Comparison of ENCODE assay signal across 17 cellular contexts in genomic region chr12:127680516-127680915, GRCh38.
DNase-seq lines count a peak whose midpoint lies in the region; ATAC-seq, FAIRE-seq and TF ChIP-seq lines count a peak whose summit lies in the region.
"Had no signal": no experiment of that assay in that cellular context is flagged by ENCODE, and none has a peak within 500 bp of the region (broad histone marks: within the 10 kb centered on the region; RNA-seq: fewer than 3 reads in every experiment).

No MANE protein-coding gene starts in this region.

- H3K27me3 ChIP-seq in HepG2 (ENCODE audit: control insufficient read depth in 1 of 2, insufficient read depth in 2 of 2, low read length in 2 of 2) = peaks cover 0 to 2% of the 10 kb centered on the region in 2 experiments; a peak in 1 of 5 replicates
- no peaks in the 10 kb centered on the region for H3K27me3 ChIP-seq in right lobe of liver
- no peaks in the 10 kb centered on the region for H3K27me3 ChIP-seq in RWPE2 (ENCODE audit: insufficient read depth, poor library complexity, severe bottlenecking)
- no peaks in the 10 kb centered on the region for H3K27me3 ChIP-seq in CD4-positive, alpha-beta memory T cell (ENCODE audit: insufficient read depth, low read length)
- H3K27me3 ChIP-seq: SJCRH30 had no signal

- no peak overlapping the region for H3K4me3 ChIP-seq in HepG2 (replicated peaks in 1 of 3; ENCODE audit: insufficient read depth in 1 of 3, low read depth in 2 of 3, low read length in 3 of 3)
- no peak overlapping the region for H3K4me3 ChIP-seq in right lobe of liver
- no peak overlapping the region for H3K4me3 ChIP-seq in RWPE2 (ENCODE audit: severe bottlenecking)
- no peak overlapping the region for H3K4me3 ChIP-seq in fibroblast of pulmonary artery (replicated peaks; ENCODE audit: low read depth, low read length)
- H3K4me3 ChIP-seq in CD4-positive, alpha-beta memory T cell (ENCODE audit: low read length in 2 of 2) = no peak overlapping the region
- H3K4me3 ChIP-seq: GM12878, SJCRH30 had no signal

- in situ Hi-C loops in HepG2 (cut with HindIII; ENCODE audit: extremely low pct_ligation_motif_present, low pct_unique_long_range_greater_than_20kb) = loop anchor here (25.0 kb wide), 1 partner anchor 568 kb away; no protein-coding TSS in a partner anchor

- intact Hi-C loops in HepG2 (cut with micrococcal nuclease; ENCODE audit: unreplicated experiment) = no loop called here
- intact Hi-C loops in right lobe of liver (cut with DNase I) = no loop called here
- intact Hi-C loops in CD4-positive, alpha-beta memory T cell (cut with micrococcal nuclease) = no loop called here

- POLR2A ChIA-PET in HepG2 (lab: Yijun Ruan, JAX) = no interaction called here
- POLR2A ChIA-PET in CD4-positive, alpha-beta memory T cell (lab: Charles Lee; ENCODE audit: partially characterized antibody) = no interaction called here

- ATAC-seq in HepG2 (no peak), right lobe of liver (no peak), RWPE2 (ENCODE audit: low read depth) (0 out of 3 replicates have a peak, but pooled peaks have one; percentile 21)
- ATAC-seq: GM12878, HCT116 had no signal

- 19% methylated on average over 6 of the region's 6 CpGs for WGBS in HepG2 (ENCODE audit: low lambda C conversion rate)
- 69% methylated on average over 6 of the region's 6 CpGs for WGBS in right lobe of liver (ENCODE audit: insufficient coverage, low coverage, low lambda C conversion rate, missing lambda C conversion rate)

- H3K4me1 Mint-ChIP-seq in CD4-positive, alpha-beta memory T cell = peaks cover 0 to 2% (median under 1%) of the 10 kb centered on the region in 4 donors
- H3K4me1 Mint-ChIP-seq: CD4-positive, CD25-positive, alpha-beta regulatory T cell; IgD-negative memory B cell had no signal

- peaks cover 0 to 2% (median 0%) of the 10 kb centered on the region in 8 donors for H3K9me3 Mint-ChIP-seq in CD4-positive, alpha-beta memory T cell

- no peak overlapping the region for H3K27ac Mint-ChIP-seq in CD4-positive, alpha-beta memory T cell
- H3K27ac Mint-ChIP-seq: CD4-positive, CD25-positive, alpha-beta regulatory T cell; IgD-negative memory B cell had no signal

- TF ChIP-seq CTCF in HepG2 (CRISPR knock-in tag; IDR thresholded peaks at IDR 0.05) (no peak), right lobe of liver (IDR thresholded peaks at IDR 0.05) (no peak), RWPE2 (IDR thresholded peaks at IDR 0.05; ENCODE audit: poor library complexity, severe bottlenecking) (no peak), fibroblast of pulmonary artery (IDR thresholded peaks at IDR 0.05; ENCODE audit: low read length, missing control alignments) (no peak)

- H3K36me3 Mint-ChIP-seq in CD4-positive, alpha-beta memory T cell = no peaks in the 10 kb centered on the region
- H3K36me3 Mint-ChIP-seq: CD4-positive, CD25-positive, alpha-beta regulatory T cell; IgD-negative memory B cell had no signal

- CTCF ChIA-PET in HepG2 (lab: Yijun Ruan, JAX; ENCODE audit: low intra/inter-chr PET ratio, low total read pairs) = no interaction called here
- CTCF ChIA-PET in CD4-positive, alpha-beta memory T cell (lab: Charles Lee; ENCODE audit: partially characterized antibody) = no interaction called here

- H3K4me1 ChIP-seq in HepG2 (ENCODE audit: insufficient read depth, low read length) (no peaks in the 10 kb centered on the region), right lobe of liver (no peaks in the 10 kb centered on the region), RWPE2 (ENCODE audit: insufficient read depth, poor library complexity, severe bottlenecking) (no peaks in the 10 kb centered on the region)
- no peaks in the 10 kb centered on the region for H3K4me1 ChIP-seq in CD4-positive, alpha-beta memory T cell (ENCODE audit: insufficient read depth, low read length)
- H3K4me1 ChIP-seq: SJCRH30 had no signal

- no peak for TF ChIP-seq EP300 in HepG2 (IDR thresholded peaks at IDR 0.05; ENCODE audit: low read depth in 2 of 2, low read length in 2 of 2)
- no peak for TF ChIP-seq EP300 in HepG2 (CRISPR knock-in tag; IDR thresholded peaks at IDR 0.05; ENCODE audit: borderline replicate concordance)

- FAIRE-seq in HepG2 (lab: Jason Lieb, UNC) = no peak
- FAIRE-seq: GM12878 had no signal

- H3K4me3 Mint-ChIP-seq in CD4-positive, alpha-beta memory T cell = no peak overlapping the region
- H3K4me3 Mint-ChIP-seq: CD4-positive, CD25-positive, alpha-beta regulatory T cell; IgD-negative memory B cell had no signal

- H3K9me3 ChIP-seq in HepG2 (ENCODE audit: low read length) (no peaks in the 10 kb centered on the region), right lobe of liver (no peaks in the 10 kb centered on the region), RWPE2 (ENCODE audit: severe bottlenecking) (no peaks in the 10 kb centered on the region)
- no peaks in the 10 kb centered on the region for H3K9me3 ChIP-seq in CD4-positive, alpha-beta memory T cell (ENCODE audit: control insufficient read depth in 1 of 2, low read length in 2 of 2)
- H3K9me3 ChIP-seq: SJCRH30 had no signal

- H3K27ac ChIP-seq in HepG2 (ENCODE audit: extremely low read length, insufficient read depth, low read length) (no peak overlapping the region), right lobe of liver (no peak overlapping the region), RWPE2 (ENCODE audit: poor library complexity, severe bottlenecking) (no peak overlapping the region)
- no peak overlapping the region for H3K27ac ChIP-seq in CD4-positive, alpha-beta memory T cell (ENCODE audit: low read depth, low read length)
- H3K27ac ChIP-seq: SJCRH30 had no signal

- no peak for TF ChIP-seq RAD21 in HepG2 (CRISPR knock-in tag; IDR thresholded peaks at IDR 0.05)

- no peak overlapping the region for H2AFZ ChIP-seq in HepG2 (ENCODE audit: low read length)

- peaks cover 0 to 3% of the 10 kb centered on the region in 2 donors for H3K27me3 Mint-ChIP-seq in CD4-positive, alpha-beta memory T cell
- H3K27me3 Mint-ChIP-seq: CD4-positive, CD25-positive, alpha-beta regulatory T cell; IgD-negative memory B cell had no signal

- TF ChIP-seq POLR2A in HepG2 (IDR thresholded peaks at IDR 0.05; ENCODE audit: insufficient read depth in 1 of 2, low read depth in 2 of 2, low read length in 2 of 2) (no peak), right lobe of liver (IDR thresholded peaks at IDR 0.05) (no peak)

- H3K9ac ChIP-seq in HepG2 (ENCODE audit: insufficient read depth, low read depth, low read length) = no peak overlapping the region

- BruUV-seq in HepG2 (replicated peaks; lab: Mats Ljungman, UMichigan) = no TSS peak

- no peaks in the 10 kb centered on the region for H3K36me3 ChIP-seq in HepG2 (replicated peaks in 1 of 2; ENCODE audit: control insufficient read depth in 1 of 2, insufficient read depth in 2 of 2, low read length in 2 of 2)
- no peaks in the 10 kb centered on the region for H3K36me3 ChIP-seq in right lobe of liver
- H3K36me3 ChIP-seq in RWPE2 (ENCODE audit: low read depth) = no peaks in the 10 kb centered on the region
- H3K36me3 ChIP-seq in CD4-positive, alpha-beta memory T cell (ENCODE audit: insufficient read depth, low read length) = no peaks in the 10 kb centered on the region
- H3K36me3 ChIP-seq: SJCRH30 had no signal

- no peaks in the 10 kb centered on the region for H3K79me2 ChIP-seq in HepG2 (ENCODE audit: insufficient read depth, low read length)

- H3K4me2 ChIP-seq in HepG2 (ENCODE audit: low read depth, low read length) = no peak overlapping the region

- DNase-seq in HepG2 (ENCODE audit: low spot score) = no peak
- no peak for DNase-seq in right lobe of liver
- DNase-seq in RWPE2 (ENCODE audit: low spot score) = no peak
- DNase-seq in fibroblast of pulmonary artery (ENCODE audit: low read depth) = peak; percentile 10
- no peak for DNase-seq in NCI-H2196 (lab: John Stamatoyannopoulos, UW; ENCODE audit: unreplicated experiment)
- DNase-seq in C1 segment of cervical spinal cord (lab: John Stamatoyannopoulos, UW) = no peak
- no peak for DNase-seq in GF-D8 (lab: John Stamatoyannopoulos, UW)
- DNase-seq in CD4-positive, alpha-beta memory T cell = no peak
- DNase-seq: Calu3; CD4-positive, CD25-positive, alpha-beta regulatory T cell; NCI-H1105; NCI-H1694 treated with DMSO at 0.1 percent for 48 hours; NCI-H69; SJCRH30 had no signal

- no peaks in the 10 kb centered on the region for H4K20me1 ChIP-seq in HepG2 (ENCODE audit: insufficient read depth, low read length)

TF ChIP-seq in HepG2, 621 proteins besides CTCF, POLR2A, EP300 and RAD21:
- peak; percentile 33; the same call in 1 of the 2 replicates for TF ChIP-seq CEBPB (IDR thresholded peaks at IDR 0.05; ENCODE audit: borderline replicate concordance, low read depth, low read length)
- no peak for TF ChIP-seq E2F2 (CRISPR knock-in tag; IDR thresholded peaks at IDR 0.05; ENCODE audit: borderline replicate concordance)
